Comparison of ENCODE assay signal across 9 cellular contexts in the genomic region with DNA sequence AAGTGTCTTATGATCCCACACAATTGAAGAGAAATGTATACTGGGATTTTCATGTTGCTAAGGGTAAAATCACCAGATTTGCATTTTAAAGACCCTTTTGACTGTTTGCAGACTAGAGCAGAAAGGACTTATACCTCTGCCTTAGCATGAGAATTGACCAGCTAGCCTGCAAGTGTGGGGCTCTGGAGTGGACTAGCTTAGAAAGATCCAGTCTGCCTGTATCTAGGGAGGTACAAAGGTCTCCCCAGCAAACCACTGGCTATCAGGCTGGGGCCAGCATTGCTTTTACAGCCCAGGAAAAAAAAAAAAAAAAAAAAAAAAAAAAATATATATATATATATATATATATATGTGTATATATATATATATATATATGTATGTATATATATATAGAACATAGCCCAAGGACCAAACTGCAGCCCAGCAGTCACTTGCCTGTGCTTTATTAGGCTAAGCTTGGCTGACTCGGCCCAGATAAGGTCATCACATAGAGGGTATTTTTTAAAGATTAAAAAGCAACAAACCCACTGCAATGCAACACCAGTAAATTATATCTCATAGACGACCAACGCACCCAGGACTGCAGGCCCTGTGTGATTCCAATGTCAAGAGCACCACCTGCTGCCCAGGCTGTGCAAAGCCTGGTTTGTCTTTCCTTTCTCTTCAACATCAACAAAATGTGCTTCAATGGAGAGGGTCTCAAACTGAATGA.
DNase-seq lines count a peak whose midpoint lies in the region; ATAC-seq, FAIRE-seq and TF ChIP-seq lines count a peak whose summit lies in the region.
"Had no signal": no experiment of that assay in that cellular context is flagged by ENCODE, and none has a peak within 500 bp of the region (broad histone marks: within the 10 kb centered on the region; RNA-seq: fewer than 3 reads in every experiment).

No MANE protein-coding gene starts in this region.

- H3K4me1 ChIP-seq in KMS-11 (ENCODE audit: low read depth, poor library complexity, severe bottlenecking) = no peaks in the 10 kb centered on the region
- H3K4me1 ChIP-seq in OCI-LY7 (ENCODE audit: insufficient read depth, low read length, poor library complexity, severe bottlenecking) = no peaks in the 10 kb centered on the region
- no peaks in the 10 kb centered on the region for H3K4me1 ChIP-seq in hepatocyte (ENCODE audit: insufficient read depth)
- no peaks in the 10 kb centered on the region for H3K4me1 ChIP-seq in small intestine (ENCODE audit: control insufficient read depth in 2 of 2, insufficient read depth in 1 of 2, low read depth in 1 of 2, low read length in 1 of 2)
- H3K4me1 ChIP-seq: BLaER1 treated with 17β-estradiol and CSF1 and Interleukin-3, amounts not matched to agents 10 nM and 100 nM had no signal

- H2AFZ ChIP-seq in KMS-11 (ENCODE audit: low read depth) (no peak overlapping the region), OCI-LY7 (ENCODE audit: low read length) (no peak overlapping the region), hepatocyte (no peak overlapping the region)

- no peaks in the 10 kb centered on the region for H3K36me3 Mint-ChIP-seq in activated CD4-positive, alpha-beta T cell treated with anti-CD3 and anti-CD28 coated beads for 36 hours (ENCODE audit: low read depth)

- H3K4me1 Mint-ChIP-seq in activated CD4-positive, alpha-beta T cell treated with anti-CD3 and anti-CD28 coated beads for 36 hours = no peaks in the 10 kb centered on the region

- no peak for FAIRE-seq in small intestine (lab: Jason Lieb, UNC)

- DNase-seq in activated CD4-positive, alpha-beta T cell treated with anti-CD3 and anti-CD28 coated beads for 36 hours = peak; percentile 73
- no peak for DNase-seq in activated CD4-positive, alpha-beta T cell treated with anti-CD3 and anti-CD28 coated beads for 1 hour
- DNase-seq in H4 (ENCODE audit: low spot score) (peak; percentile 50), OCI-LY7 (ENCODE audit: low spot score) (peak; percentile 69), anterior cingulate cortex (lab: John Stamatoyannopoulos, UW) (peak in 46 of 58 donors; percentile 2 to 68 (median 28)), hepatocyte (ENCODE audit: low spot score) (peak; percentile 75), small intestine (peak; percentile 45)

- no peak overlapping the region for H3K27ac ChIP-seq in KMS-11
- no peak overlapping the region for H3K27ac ChIP-seq in OCI-LY7 (ENCODE audit: low read depth, low read length, poor library complexity, severe bottlenecking)
- no peak overlapping the region for H3K27ac ChIP-seq in hepatocyte
- no peak overlapping the region for H3K27ac ChIP-seq in small intestine (ENCODE audit: low read depth in 1 of 2, low read length in 1 of 2)
- H3K27ac ChIP-seq: BLaER1 treated with 17β-estradiol and CSF1 and Interleukin-3, amounts not matched to agents 10 nM and 100 nM had no signal

- ATAC-seq in activated CD4-positive, alpha-beta T cell treated with anti-CD3 and anti-CD28 coated beads for 36 hours = peak; percentile 78

- TF ChIP-seq CTCF in KMS-11 (conservative IDR thresholded peaks at IDR 0.05; ENCODE audit: low read depth, low read length) = peak; percentile 73
- peak; percentile 96 for TF ChIP-seq CTCF in OCI-LY7 (conservative IDR thresholded peaks at IDR 0.05; ENCODE audit: low read length)
- peak; percentile 98 for TF ChIP-seq CTCF in hepatocyte (IDR thresholded peaks at IDR 0.05; ENCODE audit: poor library complexity)

- POLR2A ChIA-PET in activated CD4-positive, alpha-beta T cell treated with anti-CD3 and anti-CD28 coated beads for 36 hours (lab: Charles Lee) = no interaction called here
- POLR2A ChIA-PET in OCI-LY7 (lab: Charles Lee) = no interaction called here

- H3K4me3 Mint-ChIP-seq in activated CD4-positive, alpha-beta T cell treated with anti-CD3 and anti-CD28 coated beads for 36 hours = no peak overlapping the region

- H4K20me1 ChIP-seq in KMS-11 (ENCODE audit: insufficient read depth) = no peaks in the 10 kb centered on the region
- H4K20me1 ChIP-seq in OCI-LY7 (ENCODE audit: insufficient read depth, low read length) = no peaks in the 10 kb centered on the region
- no peaks in the 10 kb centered on the region for H4K20me1 ChIP-seq in hepatocyte (ENCODE audit: insufficient read depth, poor library complexity, severe bottlenecking)
- H4K20me1 ChIP-seq: BLaER1 treated with 17β-estradiol and CSF1 and Interleukin-3, amounts not matched to agents 10 nM and 100 nM had no signal

- intact Hi-C loops in activated CD4-positive, alpha-beta T cell treated with anti-CD3 and anti-CD28 coated beads for 36 hours (cut with DNase I, micrococcal nuclease) = loop anchor here (1.0 to 10.0 kb wide), 3 partner anchors 296 to 734 kb away; no protein-coding TSS in a partner anchor
- intact Hi-C loops in OCI-LY7 (cut with micrococcal nuclease; ENCODE audit: unreplicated experiment) = loop anchor here (1.0 kb wide), 2 partner anchors 292 to 733 kb away; no protein-coding TSS in a partner anchor

- CTCF ChIA-PET in activated CD4-positive, alpha-beta T cell treated with anti-CD3 and anti-CD28 coated beads for 36 hours (lab: Charles Lee) = interaction anchor here (1.4 kb wide), 1 partner anchor 792 kb away, joined by 4 read pairs; no protein-coding TSS in a partner anchor
- CTCF ChIA-PET in OCI-LY7 (lab: Charles Lee; ENCODE audit: unreplicated experiment) = no interaction called here

- H3K9me3 ChIP-seq in OCI-LY7 (ENCODE audit: low read length) (no peaks in the 10 kb centered on the region), hepatocyte (ENCODE audit: low read depth) (no peaks in the 10 kb centered on the region), small intestine (ENCODE audit: control insufficient read depth, low read depth) (no peaks in the 10 kb centered on the region)
- H3K9me3 ChIP-seq: BLaER1 treated with 17β-estradiol and CSF1 and Interleukin-3, amounts not matched to agents 10 nM and 100 nM had no signal

- no peaks in the 10 kb centered on the region for H3K9me3 Mint-ChIP-seq in activated CD4-positive, alpha-beta T cell treated with anti-CD3 and anti-CD28 coated beads for 36 hours (ENCODE audit: low read depth)

- H3K4me3 ChIP-seq in KMS-11 (IDR thresholded peaks at IDR 0.05; ENCODE audit: insufficient read depth, low read depth, low read length) (no peak overlapping the region), OCI-LY7 (ENCODE audit: low read depth, low read length, poor library complexity, severe bottlenecking) (no peak overlapping the region), hepatocyte (no peak overlapping the region), small intestine (ENCODE audit: low read depth in 1 of 2, low read length in 2 of 2) (no peak overlapping the region)
- H3K4me3 ChIP-seq: BLaER1 treated with 17β-estradiol and CSF1 and Interleukin-3, amounts not matched to agents 10 nM and 100 nM had no signal

- no peak overlapping the region for H3K9ac ChIP-seq in KMS-11

- H3K27ac Mint-ChIP-seq in activated CD4-positive, alpha-beta T cell treated with anti-CD3 and anti-CD28 coated beads for 36 hours = no peak overlapping the region

- no peaks in the 10 kb centered on the region for H3K9me2 ChIP-seq in OCI-LY7 (ENCODE audit: insufficient read depth, low read length)
- no peaks in the 10 kb centered on the region for H3K9me2 ChIP-seq in hepatocyte (replicated peaks; ENCODE audit: insufficient read depth)

- no peaks in the 10 kb centered on the region for H3K36me3 ChIP-seq in KMS-11 (ENCODE audit: insufficient read depth)
- H3K36me3 ChIP-seq in OCI-LY7 (ENCODE audit: insufficient read depth, low read length) = no peaks in the 10 kb centered on the region
- H3K36me3 ChIP-seq in hepatocyte (replicated peaks; ENCODE audit: insufficient read depth, low read depth) = no peaks in the 10 kb centered on the region
- H3K36me3 ChIP-seq in small intestine (ENCODE audit: control insufficient read depth in 2 of 2, insufficient read depth in 2 of 2, low read length in 2 of 2) = no peaks in the 10 kb centered on the region
- H3K36me3 ChIP-seq: BLaER1 treated with 17β-estradiol and CSF1 and Interleukin-3, amounts not matched to agents 10 nM and 100 nM had no signal

- 2% methylated on average over 3 of the region's 3 CpGs for WGBS in hepatocyte (ENCODE audit: low lambda C conversion rate, missing lambda C conversion rate)
- WGBS in small intestine, 3 donors = 3 to 7% (median 5%) methylated on average over 3 of the region's 3 CpGs

- H3K4me2 ChIP-seq in KMS-11 (no peak overlapping the region), OCI-LY7 (ENCODE audit: low read length) (no peak overlapping the region), hepatocyte (no peak overlapping the region)
- H3K4me2 ChIP-seq: BLaER1 treated with 17β-estradiol and CSF1 and Interleukin-3, amounts not matched to agents 10 nM and 100 nM had no signal

- H3K79me2 ChIP-seq in KMS-11 (ENCODE audit: insufficient read depth, low read depth) = no peaks in the 10 kb centered on the region
- H3K79me2 ChIP-seq in OCI-LY7 (ENCODE audit: insufficient read depth, low read depth, low read length) = no peaks in the 10 kb centered on the region
- H3K79me2 ChIP-seq in hepatocyte = no peaks in the 10 kb centered on the region

- H3K27me3 ChIP-seq in KMS-11 (ENCODE audit: insufficient read depth, low read depth) = no peaks in the 10 kb centered on the region
- no peaks in the 10 kb centered on the region for H3K27me3 ChIP-seq in hepatocyte
- H3K27me3 ChIP-seq in small intestine (ENCODE audit: control insufficient read depth in 2 of 2, insufficient read depth in 2 of 2, low read length in 2 of 2) = no peaks in the 10 kb centered on the region
- H3K27me3 ChIP-seq: BLaER1 treated with 17β-estradiol and CSF1 and Interleukin-3, amounts not matched to agents 10 nM and 100 nM had no signal

- peaks cover 2% of the 10 kb centered on the region for H3K27me3 Mint-ChIP-seq in activated CD4-positive, alpha-beta T cell treated with anti-CD3 and anti-CD28 coated beads for 36 hours

- no TSS peak for BruUV-seq in OCI-LY7 (replicated peaks; lab: Mats Ljungman, UMichigan)
